In genomic region chr2:135130751-135131150, GRCh38 we compare ENCODE assay signal across 23 cellular contexts.
A peak's percentile ranks its signal among the peaks of the same experiment; 100 is the strongest.
DNase-seq lines count a peak whose midpoint lies in the region; ATAC-seq and TF ChIP-seq lines count a peak whose summit lies in the region.
"Had no signal": no experiment of that assay in that cellular context is flagged by ENCODE, and none has a peak within 500 bp of the region (broad histone marks: within the 10 kb centered on the region; RNA-seq: fewer than 3 reads in every experiment).

No MANE protein-coding gene starts in this region.

- ATAC-seq in activated naive CD4-positive, alpha-beta T cell treated with anti-CD3 and anti-CD28 coated beads, Interleukin-2, amount 50 U/mL, for 72 hours: no peak
- no peak for ATAC-seq in T-helper 17 cell
- no peak for ATAC-seq in WTC11
- ATAC-seq: HepG2, Panc1 had no signal

- CTCF ChIA-PET in activated naive CD4-positive, alpha-beta T cell treated with anti-CD3 and anti-CD28 coated beads, Interleukin-2, amount 10 ng/mL, durations not matched to agents 7 days and 5 days (lab: Charles Lee): no interaction called here
- CTCF ChIA-PET in WTC11 (lab: Charles Lee): interaction anchor here (1.4 kb wide), 1 partner anchor 127 kb away, joined by 4 read pairs; no protein-coding TSS in a partner anchor

- H3K27ac Mint-ChIP-seq in activated naive CD4-positive, alpha-beta T cell treated with anti-CD3 and anti-CD28 coated beads, Interleukin-2, amount 50 U/mL, for 72 hours: peak overlapping the region; percentile 10 to 73
- H3K27ac Mint-ChIP-seq in activated naive CD4-positive, alpha-beta T cell treated with anti-CD3 and anti-CD28 coated beads, Interleukin-2, amount 10 ng/mL, durations not matched to agents 7 days and 5 days: no peak overlapping the region
- H3K27ac Mint-ChIP-seq in T-helper 17 cell (peak overlapping the region; percentile 12), nephron progenitor cell (peak overlapping the region; percentile 62), WTC11 (no peak overlapping the region)

- no peaks in the 10 kb centered on the region for H3K9me3 ChIP-seq in T-helper 17 cell (ENCODE audit: control insufficient read depth, low read length, poor library complexity, severe bottlenecking)
- H3K9me3 ChIP-seq: BLaER1 treated with 17β-estradiol and CSF1 and Interleukin-3, amounts not matched to agents 10 nM and 100 nM had no signal

- H3K27ac ChIP-seq in epithelial cell of prostate: peak overlapping the region; percentile 74
- H3K27ac ChIP-seq: BLaER1 treated with 17β-estradiol and CSF1 and Interleukin-3, amounts not matched to agents 10 nM and 100 nM; GM23248 had no signal

- no peaks in the 10 kb centered on the region for H3K9me3 Mint-ChIP-seq in activated naive CD4-positive, alpha-beta T cell treated with anti-CD3 and anti-CD28 coated beads, Interleukin-2, amount 50 U/mL, for 72 hours
- no peaks in the 10 kb centered on the region for H3K9me3 Mint-ChIP-seq in activated naive CD4-positive, alpha-beta T cell treated with anti-CD3 and anti-CD28 coated beads, Interleukin-2, amount 10 ng/mL, durations not matched to agents 7 days and 5 days
- no peaks in the 10 kb centered on the region for H3K9me3 Mint-ChIP-seq in nephron progenitor cell
- no peaks in the 10 kb centered on the region for H3K9me3 Mint-ChIP-seq in WTC11
- H3K9me3 Mint-ChIP-seq: CD4-positive, alpha-beta memory T cell had no signal

- no peak for TF ChIP-seq CTCF in nephron progenitor cell (IDR thresholded peaks at IDR 0.05)
- no peak for TF ChIP-seq CTCF in WTC11 (IDR thresholded peaks at IDR 0.05)

- DNase-seq in activated naive CD4-positive, alpha-beta T cell treated with anti-CD3 and anti-CD28 coated beads, Interleukin-2, amount 50 U/mL, for 72 hours (ENCODE audit: low spot score in 2 of 2): no peak
- DNase-seq in activated naive CD4-positive, alpha-beta T cell treated with anti-CD3 and anti-CD28 coated beads, Interleukin-2, amount 10 ng/mL, durations not matched to agents 7 days and 5 days: no peak
- no peak for DNase-seq in T-helper 17 cell
- no peak for DNase-seq in epithelial cell of prostate (ENCODE audit: low read depth, low spot score)
- no peak for DNase-seq in nephron progenitor cell
- DNase-seq in Kasumi-1 (lab: John Stamatoyannopoulos, UW): no peak
- no peak for DNase-seq in WTC11 (ENCODE audit: low spot score)
- DNase-seq in activated naive CD4-positive, alpha-beta T cell treated with Interleukin-2 at 50 U/mL for 16 hours: no peak
- DNase-seq: AML-193; CD4-positive, alpha-beta memory T cell; COR-L47; GM23248; H7; Karpas-422; NCI-H1105; NCI-H1436 treated with DMSO at 0.1 percent for 48 hours; NCI-H2029; NCI-H2227 treated with DMSO at 0.1 percent for 48 hours; NCI-H526 treated with DMSO at 0.1 percent for 48 hours; SHP77 treated with DMSO at 0.1 percent for 48 hours had no signal

- POLR2A ChIA-PET in WTC11 (lab: Charles Lee): no interaction called here

- H3K4me1 Mint-ChIP-seq in activated naive CD4-positive, alpha-beta T cell treated with anti-CD3 and anti-CD28 coated beads, Interleukin-2, amount 10 ng/mL, durations not matched to agents 7 days and 5 days: no peaks in the 10 kb centered on the region
- H3K4me1 Mint-ChIP-seq in T-helper 17 cell (peaks cover 2% of the 10 kb centered on the region), nephron progenitor cell (no peaks in the 10 kb centered on the region), WTC11 (no peaks in the 10 kb centered on the region)

- H3K27me3 Mint-ChIP-seq in activated naive CD4-positive, alpha-beta T cell treated with anti-CD3 and anti-CD28 coated beads, Interleukin-2, amount 10 ng/mL, durations not matched to agents 7 days and 5 days: no peaks in the 10 kb centered on the region
- H3K27me3 Mint-ChIP-seq in T-helper 17 cell (no peaks in the 10 kb centered on the region), nephron progenitor cell (ENCODE audit: low read depth, poor library complexity) (no peaks in the 10 kb centered on the region), WTC11 (ENCODE audit: low read depth) (no peaks in the 10 kb centered on the region)
- H3K27me3 Mint-ChIP-seq: CD4-positive, alpha-beta memory T cell had no signal

- no peak overlapping the region for H3K4me3 Mint-ChIP-seq in activated naive CD4-positive, alpha-beta T cell treated with anti-CD3 and anti-CD28 coated beads, Interleukin-2, amount 10 ng/mL, durations not matched to agents 7 days and 5 days
- H3K4me3 Mint-ChIP-seq in T-helper 17 cell (no peak overlapping the region), nephron progenitor cell (no peak overlapping the region), WTC11 (no peak overlapping the region)
- H3K4me3 Mint-ChIP-seq: CD4-positive, alpha-beta memory T cell had no signal

- peaks cover 5 to 51% of the 10 kb centered on the region in 2 donors for H3K36me3 Mint-ChIP-seq in activated naive CD4-positive, alpha-beta T cell treated with anti-CD3 and anti-CD28 coated beads, Interleukin-2, amount 50 U/mL, for 72 hours
- H3K36me3 Mint-ChIP-seq in activated naive CD4-positive, alpha-beta T cell treated with anti-CD3 and anti-CD28 coated beads, Interleukin-2, amount 10 ng/mL, durations not matched to agents 7 days and 5 days: peaks cover 45% of the 10 kb centered on the region
- H3K36me3 Mint-ChIP-seq in T-helper 17 cell (ENCODE audit: low read depth) (peaks cover 8% of the 10 kb centered on the region), nephron progenitor cell (ENCODE audit: low read depth) (peaks cover 61% of the 10 kb centered on the region), WTC11 (peaks cover 42% of the 10 kb centered on the region)

TF ChIP-seq in WTC11, 78 proteins besides CTCF, POLR2A, EP300 and RAD21 (continues in another document):
- TF ChIP-seq KAT7 (CRISPR knock-in tag; IDR thresholded peaks at IDR 0.05; ENCODE audit: borderline replicate concordance) (no peak), FOXP4 (CRISPR knock-in tag; IDR thresholded peaks at IDR 0.05) (no peak), EMX1 (CRISPR knock-in tag; IDR thresholded peaks at IDR 0.05) (no peak), ZNF671 (CRISPR knock-in tag; IDR thresholded peaks at IDR 0.05) (no peak), NFYB (CRISPR knock-in tag; conservative IDR thresholded peaks at IDR 0.05; ENCODE audit: low read depth) (no peak), E2F4 (CRISPR knock-in tag; IDR thresholded peaks at IDR 0.05; ENCODE audit: borderline replicate concordance, low read depth) (no peak), ETV6 (CRISPR knock-in tag; IDR thresholded peaks at IDR 0.05) (no peak), PREB (CRISPR knock-in tag; IDR thresholded peaks at IDR 0.05; ENCODE audit: borderline replicate concordance) (no peak), ZNF263 (CRISPR knock-in tag; IDR thresholded peaks at IDR 0.05; ENCODE audit: low read depth) (no peak), ZNF121 (CRISPR knock-in tag; IDR thresholded peaks at IDR 0.05) (no peak), IRF1 (CRISPR knock-in tag; IDR thresholded peaks at IDR 0.05) (no peak), TEAD4 (CRISPR knock-in tag; IDR thresholded peaks at IDR 0.05) (no peak), TEAD1 (CRISPR knock-in tag; IDR thresholded peaks at IDR 0.05) (no peak), MLX (CRISPR knock-in tag; IDR thresholded peaks at IDR 0.05) (no peak)

Comparison
In these comparisons a context has a peak if more than half of its experiments do, and no peak if none do; other contexts are left out.
1. H3K27ac Mint-ChIP-seq: peak in activated naive CD4-positive, alpha-beta T cell treated with anti-CD3 and anti-CD28 coated beads, Interleukin-2, amount 50 U/mL, for 72 hours (2 of 2), T-helper 17 cell (single experiment) and nephron progenitor cell (single experiment); none in activated naive CD4-positive, alpha-beta T cell treated with anti-CD3 and anti-CD28 coated beads, Interleukin-2, amount 10 ng/mL, durations not matched to agents 7 days and 5 days (single experiment) and WTC11 (single experiment).